8 cellular contexts compared by ENCODE assay signal in genomic region chr17:17305282-17305801, GRCh38. TPM values are rescaled to one million over a fixed set of nuclear protein-coding genes. Genes with fewer than 3 reads are reported as not detected.
DNase-seq lines count a peak whose midpoint lies in the region; ATAC-seq, FAIRE-seq and TF ChIP-seq lines count a peak whose summit lies in the region.

No MANE protein-coding gene starts in this region.

- H3K9me3 Mint-ChIP-seq in MCF 10A (ENCODE audit: unreplicated experiment): no peaks in the 10 kb centered on the region

- no peaks in the 10 kb centered on the region for H3K79me2 ChIP-seq in HepG2 (ENCODE audit: insufficient read depth, low read length)

- no peak overlapping the region for H2AFZ ChIP-seq in HepG2 (ENCODE audit: low read length)

- peak; percentile 60 for ATAC-seq in HG02852 (IDR thresholded peaks at IDR 0.05; ENCODE audit: unreplicated experiment)
- ATAC-seq in HepG2: peak; percentile 68

- CTCF ChIA-PET in HepG2 (lab: Yijun Ruan, JAX; ENCODE audit: low intra/inter-chr PET ratio, low total read pairs) (no interaction called here), MCF 10A (lab: Yijun Ruan, JAX) (no interaction called here)

- no TSS peak for BruUV-seq in HepG2 (replicated peaks; lab: Mats Ljungman, UMichigan)
- no TSS peak for BruUV-seq in MCF 10A (replicated peaks; lab: Mats Ljungman, UMichigan)

- in situ Hi-C loops in HepG2 (cut with HindIII; ENCODE audit: extremely low pct_ligation_motif_present, low pct_unique_long_range_greater_than_20kb): no loop called here

- H3K27me3 ChIP-seq in HepG2 (ENCODE audit: control insufficient read depth in 1 of 2, insufficient read depth in 2 of 2, low read length in 2 of 2): no peaks in the 10 kb centered on the region; a peak in 2 of 5 replicates

- H3K4me3 Mint-ChIP-seq in MCF 10A (ENCODE audit: unreplicated experiment): no peak overlapping the region

- H3K4me3 ChIP-seq in HepG2 (replicated peaks in 1 of 3; ENCODE audit: insufficient read depth in 1 of 3, low read depth in 2 of 3, low read length in 3 of 3): peak overlapping the region in 1 of 3 experiments; percentile 17; a peak in 1 of 6 replicates

- no peak for FAIRE-seq in HepG2 (lab: Jason Lieb, UNC)

- DNase-seq in NCI-H748 (lab: John Stamatoyannopoulos, UW; ENCODE audit: unreplicated experiment): peak; percentile 32
- DNase-seq in NCI-H748 treated with DMSO at 0.1 percent for 48 hours (lab: John Stamatoyannopoulos, UW): no peak
- DNase-seq in NCI-H526 treated with DMSO at 0.1 percent for 48 hours (lab: John Stamatoyannopoulos, UW): peak; percentile 23
- peak; percentile 77 for DNase-seq in activated CD8-positive, alpha-beta memory T cell treated with anti-CD3 and anti-CD28 coated beads for 24 hours
- DNase-seq in HepG2 (ENCODE audit: low spot score): peak; percentile 33
- DNase-seq in MCF 10A (ENCODE audit: unreplicated experiment): no peak
- no peak for DNase-seq in HuH-7.5 (ENCODE audit: low spot score)

- POLR2A ChIA-PET in HepG2 (lab: Yijun Ruan, JAX): no interaction called here
- POLR2A ChIA-PET in MCF 10A (lab: Yijun Ruan, JAX): interaction anchor here (1.0 to 1.5 kb wide), 2 partner anchors 8 to 24 kb away, joined by 5 read pairs; partner anchors contain the start of gene COPS3

- no peaks in the 10 kb centered on the region for H3K27me3 Mint-ChIP-seq in MCF 10A (ENCODE audit: insufficient read depth, unreplicated experiment)

- no peak for TF ChIP-seq POLR2A in HepG2 (IDR thresholded peaks at IDR 0.05; ENCODE audit: insufficient read depth in 1 of 2, low read depth in 2 of 2, low read length in 2 of 2)

- H3K9me3 ChIP-seq in HepG2 (ENCODE audit: low read length): no peaks in the 10 kb centered on the region

- no peaks in the 10 kb centered on the region for H4K20me1 ChIP-seq in HepG2 (ENCODE audit: insufficient read depth, low read length)

- TF ChIP-seq CTCF in HepG2 (CRISPR knock-in tag; IDR thresholded peaks at IDR 0.05): no peak
- TF ChIP-seq CTCF in MCF 10A (IDR thresholded peaks at IDR 0.05; ENCODE audit: unreplicated experiment): no peak

- peak overlapping the region; percentile 58 for H3K4me2 ChIP-seq in HepG2 (ENCODE audit: low read depth, low read length)

- TF ChIP-seq EP300 in HepG2 (IDR thresholded peaks at IDR 0.05; ENCODE audit: low read depth in 2 of 2, low read length in 2 of 2): no peak
- no peak for TF ChIP-seq EP300 in HepG2 (CRISPR knock-in tag; IDR thresholded peaks at IDR 0.05; ENCODE audit: borderline replicate concordance)

- no peak overlapping the region for H3K9ac ChIP-seq in HepG2 (ENCODE audit: insufficient read depth, low read depth, low read length)

- no peak overlapping the region for H3K27ac Mint-ChIP-seq in MCF 10A (ENCODE audit: low read depth, unreplicated experiment)

- H3K4me1 Mint-ChIP-seq in MCF 10A (ENCODE audit: insufficient read depth, unreplicated experiment): peaks cover 7% of the 10 kb centered on the region

- H3K36me3 Mint-ChIP-seq in MCF 10A (ENCODE audit: insufficient read depth, unreplicated experiment): no peaks in the 10 kb centered on the region

- H3K4me1 ChIP-seq in HepG2 (ENCODE audit: insufficient read depth, low read length): peaks cover 47% of the 10 kb centered on the region

- H3K27ac ChIP-seq in HepG2 (ENCODE audit: extremely low read length, insufficient read depth, low read length): no peak overlapping the region

- no peaks in the 10 kb centered on the region for H3K36me3 ChIP-seq in HepG2 (replicated peaks in 1 of 2; ENCODE audit: control insufficient read depth in 1 of 2, insufficient read depth in 2 of 2, low read length in 2 of 2)

- 11% methylated on average over 6 of the region's 8 CpGs for WGBS in HepG2 (ENCODE audit: low lambda C conversion rate)

- no peak for TF ChIP-seq RAD21 in HepG2 (CRISPR knock-in tag; IDR thresholded peaks at IDR 0.05)

- intact Hi-C loops in HepG2 (cut with micrococcal nuclease; ENCODE audit: unreplicated experiment): no loop called here
- intact Hi-C loops in MCF 10A (cut with micrococcal nuclease): no loop called here

TF ChIP-seq in HepG2, 621 proteins besides CTCF, POLR2A, EP300 and RAD21 (continues in another document):
- TF ChIP-seq ZBTB21 (CRISPR knock-in tag; IDR thresholded peaks at IDR 0.05) (no peak), CSRNP1 (CRISPR knock-in tag; IDR thresholded peaks at IDR 0.05) (no peak), PAF1 (CRISPR knock-in tag; IDR thresholded peaks at IDR 0.05) (no peak), ZFP91 (CRISPR knock-in tag; IDR thresholded peaks at IDR 0.05; ENCODE audit: borderline replicate concordance) (no peak), HDAC1 (CRISPR knock-in tag; IDR thresholded peaks at IDR 0.05) (0 out of 2 replicates have a peak, but pooled peaks have one; percentile 25)

RNA-seq across cellular contexts. Expression of gene NT5M, which starts 2.2 kb away (rescaled TPM):
- 0.55 and 0.63 TPM in 2 replicates for total RNA-seq in HepG2 (2016; rRNA removed; fragmentation: Illumina TruSeq; extraction: Trizol)
- total RNA-seq in HepG2 (2016; cell fraction: cytosol; rRNA removed; fragmentation: Illumina TruSeq; extraction: Trizol; ENCODE audit: low read depth): 1.7 and 2.0 TPM in 2 replicates
- total RNA-seq in HepG2 (2016; cell fraction: insoluble cytoplasmic fraction; rRNA removed; fragmentation: Illumina TruSeq; extraction: Trizol): 0.46 and 0.50 TPM in 2 replicates
- 1.5 and 2.3 TPM in 2 replicates for total RNA-seq in HepG2 (2016; cell fraction: membrane; rRNA removed; fragmentation: Illumina TruSeq; extraction: Trizol)
- total RNA-seq in HepG2 (2016; cell fraction: nucleus; rRNA removed; fragmentation: Illumina TruSeq; extraction: Trizol): not detected in 2 replicates
- 0.78 and 1.0 TPM in 2 replicates for polyA plus RNA-seq in HepG2 (2011; rRNA removed)
- 0.54 and 1.2 TPM in 2 replicates for polyA plus RNA-seq in HepG2 (2011; cell fraction: cytosol; rRNA removed)
- 2.0 and 2.4 TPM in 2 replicates for polyA plus RNA-seq in HepG2 (2011; cell fraction: nucleus; rRNA removed)
- polyA plus RNA-seq in HepG2 (2012): 1.1 and 1.2 TPM in 2 replicates
- polyA plus RNA-seq in HepG2 (2016; cell fraction: cytosol; fragmentation: Illumina TruSeq; extraction: Trizol; ENCODE audit: low read depth): 1.7 and 1.9 TPM in 2 replicates
- 0.56 and 0.79 TPM in 2 replicates for polyA plus RNA-seq in HepG2 (2016; cell fraction: insoluble cytoplasmic fraction; fragmentation: Illumina TruSeq; extraction: Trizol; ENCODE audit: low read depth)
- 1.4 and 1.5 TPM in 2 replicates for polyA plus RNA-seq in HepG2 (2016; cell fraction: membrane; fragmentation: Illumina TruSeq; extraction: Trizol; ENCODE audit: low read depth)
- 0.63 and 0.85 TPM in 2 replicates for polyA plus RNA-seq in HepG2 (2016; cell fraction: nucleus; fragmentation: Illumina TruSeq; extraction: Trizol; ENCODE audit: insufficient read depth, low read depth)
- 1.1 and 2.2 TPM in 2 replicates for polyA minus RNA-seq in HepG2 (2011; rRNA and poly(A)+ RNA removed; ENCODE audit: low replicate concordance)
- 1.2 TPM in 1 of 2 replicates, not detected in the other for polyA minus RNA-seq in HepG2 (2011; cell fraction: cytosol; rRNA and poly(A)+ RNA removed)
- not detected in 2 replicates for polyA minus RNA-seq in HepG2 (2011; cell fraction: nucleus; rRNA and poly(A)+ RNA removed)
- total RNA-seq in MCF 10A (2022): 5.0 and 5.5 TPM in 2 replicates

RNA-seq across cellular contexts. Expression of gene COPS3, which starts 24.3 kb away (rescaled TPM):
- total RNA-seq in HepG2 (2016; rRNA removed; fragmentation: Illumina TruSeq; extraction: Trizol) (103 and 143 TPM in 2 replicates), MCF 10A (2022) (67.0 and 91.8 TPM in 2 replicates)
- total RNA-seq in HepG2 (2016; cell fraction: cytosol; rRNA removed; fragmentation: Illumina TruSeq; extraction: Trizol; ENCODE audit: low read depth): 86.6 and 90.0 TPM in 2 replicates
- total RNA-seq in HepG2 (2016; cell fraction: insoluble cytoplasmic fraction; rRNA removed; fragmentation: Illumina TruSeq; extraction: Trizol): 106 and 142 TPM in 2 replicates
- total RNA-seq in HepG2 (2016; cell fraction: membrane; rRNA removed; fragmentation: Illumina TruSeq; extraction: Trizol): 113 and 114 TPM in 2 replicates
- total RNA-seq in HepG2 (2016; cell fraction: nucleus; rRNA removed; fragmentation: Illumina TruSeq; extraction: Trizol): 38.3 and 49.0 TPM in 2 replicates
- 34.1 and 46.3 TPM in 2 replicates for polyA plus RNA-seq in HepG2 (2011; rRNA removed)
- polyA plus RNA-seq in HepG2 (2011; cell fraction: cytosol; rRNA removed): 32.8 and 38.8 TPM in 2 replicates
- polyA plus RNA-seq in HepG2 (2011; cell fraction: nucleus; rRNA removed): 17.3 and 22.4 TPM in 2 replicates
- 40.8 and 44.7 TPM in 2 replicates for polyA plus RNA-seq in HepG2 (2012)
- 70.5 and 78.2 TPM in 2 replicates for polyA plus RNA-seq in HepG2 (2016; cell fraction: cytosol; fragmentation: Illumina TruSeq; extraction: Trizol; ENCODE audit: low read depth)
- polyA plus RNA-seq in HepG2 (2016; cell fraction: insoluble cytoplasmic fraction; fragmentation: Illumina TruSeq; extraction: Trizol; ENCODE audit: low read depth): 115 TPM in 2 replicates
- 74.5 and 76.2 TPM in 2 replicates for polyA plus RNA-seq in HepG2 (2016; cell fraction: membrane; fragmentation: Illumina TruSeq; extraction: Trizol; ENCODE audit: low read depth)
- 51.6 and 59.0 TPM in 2 replicates for polyA plus RNA-seq in HepG2 (2016; cell fraction: nucleus; fragmentation: Illumina TruSeq; extraction: Trizol; ENCODE audit: insufficient read depth, low read depth)
- 37.5 and 148 TPM in 2 replicates for polyA minus RNA-seq in HepG2 (2011; rRNA and poly(A)+ RNA removed; ENCODE audit: low replicate concordance)
- 27.9 and 30.0 TPM in 2 replicates for polyA minus RNA-seq in HepG2 (2011; cell fraction: cytosol; rRNA and poly(A)+ RNA removed)
- polyA minus RNA-seq in HepG2 (2011; cell fraction: nucleus; rRNA and poly(A)+ RNA removed): 26.8 and 31.8 TPM in 2 replicates

Comparison
In these comparisons a context has a peak if more than half of its experiments do, and no peak if none do; other contexts are left out.
1. DNase-seq: peak in NCI-H748 (single experiment), NCI-H526 treated with DMSO at 0.1 percent for 48 hours (single experiment), activated CD8-positive, alpha-beta memory T cell treated with anti-CD3 and anti-CD28 coated beads for 24 hours (single experiment) and HepG2 (single experiment); none in NCI-H748 treated with DMSO at 0.1 percent for 48 hours (single experiment), MCF 10A (single experiment) and HuH-7.5 (single experiment).